ENCODE assay signal across 1 cellular context in the genomic region with DNA sequence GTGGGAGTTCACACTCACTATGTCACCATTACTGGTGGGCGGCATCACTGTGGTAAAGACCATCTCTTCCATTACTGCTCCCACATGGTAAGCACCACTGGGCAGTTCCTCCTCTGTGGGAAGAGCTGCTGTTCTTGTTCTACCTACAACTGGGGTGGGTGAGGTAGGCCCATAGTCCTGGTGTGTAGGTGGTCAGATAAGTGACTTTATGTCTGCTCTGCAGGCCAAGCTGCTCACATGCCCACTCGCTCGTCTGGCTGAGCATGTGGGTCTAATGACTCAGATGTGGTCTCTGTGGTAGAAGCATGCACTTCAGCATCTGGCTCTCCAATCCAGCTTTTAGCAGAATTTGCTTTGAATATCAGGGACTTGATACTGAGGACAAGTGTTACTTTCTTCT.
TF ChIP-seq lines count a peak whose summit lies in the region.

No MANE protein-coding gene starts in this region.

TF ChIP-seq in WTC11, 78 proteins besides CTCF, POLR2A, EP300 and RAD21 (continued from another document):
- TF ChIP-seq, protein P1, sequence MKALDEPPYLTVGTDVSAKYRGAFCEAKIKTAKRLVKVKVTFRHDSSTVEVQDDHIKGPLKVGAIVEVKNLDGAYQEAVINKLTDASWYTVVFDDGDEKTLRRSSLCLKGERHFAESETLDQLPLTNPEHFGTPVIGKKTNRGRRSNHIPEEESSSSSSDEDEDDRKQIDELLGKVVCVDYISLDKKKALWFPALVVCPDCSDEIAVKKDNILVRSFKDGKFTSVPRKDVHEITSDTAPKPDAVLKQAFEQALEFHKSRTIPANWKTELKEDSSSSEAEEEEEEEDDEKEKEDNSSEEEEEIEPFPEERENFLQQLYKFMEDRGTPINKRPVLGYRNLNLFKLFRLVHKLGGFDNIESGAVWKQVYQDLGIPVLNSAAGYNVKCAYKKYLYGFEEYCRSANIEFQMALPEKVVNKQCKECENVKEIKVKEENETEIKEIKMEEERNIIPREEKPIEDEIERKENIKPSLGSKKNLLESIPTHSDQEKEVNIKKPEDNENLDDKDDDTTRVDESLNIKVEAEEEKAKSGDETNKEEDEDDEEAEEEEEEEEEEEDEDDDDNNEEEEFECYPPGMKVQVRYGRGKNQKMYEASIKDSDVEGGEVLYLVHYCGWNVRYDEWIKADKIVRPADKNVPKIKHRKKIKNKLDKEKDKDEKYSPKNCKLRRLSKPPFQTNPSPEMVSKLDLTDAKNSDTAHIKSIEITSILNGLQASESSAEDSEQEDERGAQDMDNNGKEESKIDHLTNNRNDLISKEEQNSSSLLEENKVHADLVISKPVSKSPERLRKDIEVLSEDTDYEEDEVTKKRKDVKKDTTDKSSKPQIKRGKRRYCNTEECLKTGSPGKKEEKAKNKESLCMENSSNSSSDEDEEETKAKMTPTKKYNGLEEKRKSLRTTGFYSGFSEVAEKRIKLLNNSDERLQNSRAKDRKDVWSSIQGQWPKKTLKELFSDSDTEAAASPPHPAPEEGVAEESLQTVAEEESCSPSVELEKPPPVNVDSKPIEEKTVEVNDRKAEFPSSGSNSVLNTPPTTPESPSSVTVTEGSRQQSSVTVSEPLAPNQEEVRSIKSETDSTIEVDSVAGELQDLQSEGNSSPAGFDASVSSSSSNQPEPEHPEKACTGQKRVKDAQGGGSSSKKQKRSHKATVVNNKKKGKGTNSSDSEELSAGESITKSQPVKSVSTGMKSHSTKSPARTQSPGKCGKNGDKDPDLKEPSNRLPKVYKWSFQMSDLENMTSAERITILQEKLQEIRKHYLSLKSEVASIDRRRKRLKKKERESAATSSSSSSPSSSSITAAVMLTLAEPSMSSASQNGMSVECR (CRISPR knock-in tag; IDR thresholded peaks at IDR 0.05; ENCODE audit: borderline replicate concordance) = no peak
- TF ChIP-seq FOXJ3 (CRISPR knock-in tag; IDR thresholded peaks at IDR 0.05; ENCODE audit: borderline replicate concordance) = no peak
- no peak for TF ChIP-seq ETV6 (CRISPR knock-in tag; IDR thresholded peaks at IDR 0.05)
- TF ChIP-seq TP53 (CRISPR knock-in tag; IDR thresholded peaks at IDR 0.05) = no peak
- no peak for TF ChIP-seq JUN (CRISPR knock-in tag; IDR thresholded peaks at IDR 0.05)
